25 cellular contexts compared by ENCODE assay signal in genomic region chr2:157077753-157078152, GRCh38.
DNase-seq lines count a peak whose midpoint lies in the region; ATAC-seq and TF ChIP-seq lines count a peak whose summit lies in the region.
"Had no signal": no experiment of that assay in that cellular context is flagged by ENCODE, and none has a peak within 500 bp of the region (broad histone marks: within the 10 kb centered on the region; RNA-seq: fewer than 3 reads in every experiment).

No MANE protein-coding gene starts in this region.

- BruUV-seq in HCT116 (replicated peaks; lab: Mats Ljungman, UMichigan): no TSS peak

- TF ChIP-seq CTCF in HCT116 (IDR thresholded peaks at IDR 0.05 in 2 of 3, conservative IDR thresholded peaks at IDR 0.05 in 1 of 3; ENCODE audit: borderline replicate concordance in 1 of 3, insufficient read depth in 1 of 3, low read depth in 2 of 3, low read length in 2 of 3): no peak
- TF ChIP-seq CTCF in MM.1S (IDR thresholded peaks at IDR 0.05; ENCODE audit: low read length): no peak
- no peak for TF ChIP-seq CTCF in endodermal cell (conservative IDR thresholded peaks at IDR 0.05)

- peaks cover 3% of the 10 kb centered on the region for H3K4me1 Mint-ChIP-seq in endodermal cell
- H3K4me1 Mint-ChIP-seq in activated T-cell treated with anti-CD3 and anti-CD28 coated beads, Interleukin-2, amount 50 U/mL, for 24 hours (ENCODE audit: low read depth): no peaks in the 10 kb centered on the region
- H3K4me1 Mint-ChIP-seq in activated T-helper 17 cell treated with anti-CD3 and anti-CD28 coated beads, Interleukin-2, amount 50 U/mL, for 72 hours: no peaks in the 10 kb centered on the region

- H3K9ac ChIP-seq in HCT116 (ENCODE audit: low read length) (no peak overlapping the region), MM.1S (ENCODE audit: low read length) (no peak overlapping the region), endodermal cell (ENCODE audit: extremely low read depth, low read length, poor library complexity, severe bottlenecking) (no peak overlapping the region)
- H3K9ac ChIP-seq: BLaER1 treated with 17β-estradiol and CSF1 and Interleukin-3, amounts not matched to agents 10 nM and 100 nM; GM23248 had no signal

- peak overlapping the region; percentile 32 for H2AFZ ChIP-seq in HCT116 (ENCODE audit: low read depth, low read length, poor library complexity, severe bottlenecking)
- H2AFZ ChIP-seq in MM.1S (ENCODE audit: low read length): no peak overlapping the region
- peak overlapping the region; percentile 31 for H2AFZ ChIP-seq in neuron (ENCODE audit: low read depth, low read length)
- H2AFZ ChIP-seq: GM23248 had no signal

- no peak overlapping the region for H3K4me3 Mint-ChIP-seq in endodermal cell
- H3K4me3 Mint-ChIP-seq in activated T-cell treated with anti-CD3 and anti-CD28 coated beads, Interleukin-2, amount 50 U/mL, for 24 hours: no peak overlapping the region
- H3K4me3 Mint-ChIP-seq in activated T-helper 17 cell treated with anti-CD3 and anti-CD28 coated beads, Interleukin-2, amount 50 U/mL, for 72 hours: no peak overlapping the region
- H3K4me3 Mint-ChIP-seq: CD4-positive, alpha-beta T cell; HFFc6 had no signal

- ATAC-seq in HCT116: no peak
- no peak for ATAC-seq in activated T-helper 17 cell treated with anti-CD3 and anti-CD28 coated beads, Interleukin-2, amount 50 U/mL, for 72 hours (replicated peaks)
- no peak for ATAC-seq in GM21360 (IDR thresholded peaks at IDR 0.05; ENCODE audit: unreplicated experiment)
- ATAC-seq: A549 had no signal

- H3K79me2 ChIP-seq in HCT116 (ENCODE audit: insufficient read depth, low read length): no peaks in the 10 kb centered on the region
- no peaks in the 10 kb centered on the region for H3K79me2 ChIP-seq in MM.1S (ENCODE audit: low read length)

- no peak overlapping the region for H3K27ac ChIP-seq in HCT116 (ENCODE audit: low read depth, low read length)
- no peak overlapping the region for H3K27ac ChIP-seq in MM.1S (ENCODE audit: low read length)
- H3K27ac ChIP-seq in endodermal cell (ENCODE audit: low read depth, low read length): peak overlapping the region; percentile 94
- H3K27ac ChIP-seq: A549; BLaER1 treated with 17β-estradiol and CSF1 and Interleukin-3, amounts not matched to agents 10 nM and 100 nM; GM23248; Peyer's patch had no signal

- H3K36me3 ChIP-seq in HCT116 (ENCODE audit: control insufficient read depth in 1 of 2, insufficient read depth in 2 of 2, low read length in 2 of 2) (no peaks in the 10 kb centered on the region), MM.1S (replicated peaks; ENCODE audit: insufficient read depth, low read length) (no peaks in the 10 kb centered on the region), endodermal cell (ENCODE audit: control insufficient read depth, insufficient read depth, low read length) (no peaks in the 10 kb centered on the region), neuron (ENCODE audit: insufficient read depth, low read length) (no peaks in the 10 kb centered on the region)
- H3K36me3 ChIP-seq: BLaER1 treated with 17β-estradiol and CSF1 and Interleukin-3, amounts not matched to agents 10 nM and 100 nM; Peyer's patch had no signal

- no peaks in the 10 kb centered on the region for H3K27me3 ChIP-seq in HCT116 (ENCODE audit: insufficient read depth, low read length)
- peaks cover 17% of the 10 kb centered on the region; the same call in 1 of the 2 replicates for H3K27me3 ChIP-seq in MM.1S (replicated peaks; ENCODE audit: insufficient read depth, low read length)
- no peaks in the 10 kb centered on the region for H3K27me3 ChIP-seq in endodermal cell (ENCODE audit: control insufficient read depth, insufficient read depth, low read length, poor library complexity, severe bottlenecking)
- no peaks in the 10 kb centered on the region for H3K27me3 ChIP-seq in neuron (ENCODE audit: insufficient read depth, low read length)
- H3K27me3 ChIP-seq: BLaER1 treated with 17β-estradiol and CSF1 and Interleukin-3, amounts not matched to agents 10 nM and 100 nM; Peyer's patch had no signal

- POLR2A ChIA-PET in HCT116 (lab: Charles Lee): no interaction called here

- intact Hi-C loops in HCT116 (cut with micrococcal nuclease): no loop called here

- no peak for DNase-seq in HCT116 (ENCODE audit: low read depth, low spot score)
- peak; percentile 62 for DNase-seq in MM.1S
- DNase-seq in endodermal cell: no peak
- DNase-seq in activated T-cell treated with anti-CD3 and anti-CD28 coated beads, Interleukin-2, amount 50 U/mL, for 24 hours: no peak
- DNase-seq: AML-193; CD4-positive, alpha-beta T cell; GM23248; H7; HFFc6; IMR-90; NCI-H1092; NCI-H1436; NCI-H187; NCI-H2081 treated with DMSO at 0.1 percent for 48 hours; NCI-H446 treated with DMSO at 0.1 percent for 48 hours; NCI-H526; OCI-M1; Peyer's patch; SHP77 treated with DMSO at 0.1 percent for 48 hours; SW 1271 had no signal

- H3K4me3 ChIP-seq in HCT116 (replicated peaks in 1 of 2; ENCODE audit: low read depth in 1 of 2, low read length in 2 of 2) (no peak overlapping the region), MM.1S (ENCODE audit: low read length) (no peak overlapping the region), endodermal cell (ENCODE audit: low read length) (no peak overlapping the region), neuron (ENCODE audit: low read length) (no peak overlapping the region)
- H3K4me3 ChIP-seq: A549; BLaER1 treated with 17β-estradiol and CSF1 and Interleukin-3, amounts not matched to agents 10 nM and 100 nM; GM23248; Peyer's patch had no signal

- RAD21 ChIA-PET in HCT116 (lab: Charles Lee; ENCODE audit: low non-redundant PET in 1 of 2, low total read pairs in 2 of 2, uncharacterized antibody in 2 of 2, unreplicated experiment in 2 of 2): no interaction called here

- no peaks in the 10 kb centered on the region for H3K27me3 Mint-ChIP-seq in endodermal cell (ENCODE audit: insufficient read depth)
- no peaks in the 10 kb centered on the region for H3K27me3 Mint-ChIP-seq in activated T-cell treated with anti-CD3 and anti-CD28 coated beads, Interleukin-2, amount 50 U/mL, for 24 hours
- H3K27me3 Mint-ChIP-seq in activated T-helper 17 cell treated with anti-CD3 and anti-CD28 coated beads, Interleukin-2, amount 50 U/mL, for 72 hours: no peaks in the 10 kb centered on the region

- no peak overlapping the region for H3K4me2 ChIP-seq in HCT116 (ENCODE audit: low read length)
- peak overlapping the region; percentile 15; the same call in 1 of the 2 replicates for H3K4me2 ChIP-seq in MM.1S (ENCODE audit: low read depth, low read length)
- H3K4me2 ChIP-seq: A549 had no signal

- TF ChIP-seq POLR2A in HCT116 (IDR thresholded peaks at IDR 0.05; ENCODE audit: borderline replicate concordance, extremely low read depth, insufficient read depth, insufficient read length): no peak

- H3K9me2 ChIP-seq in HCT116 (ENCODE audit: insufficient read depth) (no peaks in the 10 kb centered on the region), MM.1S (replicated peaks; ENCODE audit: insufficient read depth, low read length) (no peaks in the 10 kb centered on the region)

- H3K27ac Mint-ChIP-seq in endodermal cell: no peak overlapping the region
- H3K27ac Mint-ChIP-seq in activated T-cell treated with anti-CD3 and anti-CD28 coated beads, Interleukin-2, amount 50 U/mL, for 24 hours: no peak overlapping the region
- H3K27ac Mint-ChIP-seq in activated T-helper 17 cell treated with anti-CD3 and anti-CD28 coated beads, Interleukin-2, amount 50 U/mL, for 72 hours: no peak overlapping the region
- H3K27ac Mint-ChIP-seq: CD4-positive, alpha-beta T cell; HFFc6 had no signal

- CTCF ChIA-PET in HCT116 (lab: Charles Lee): no interaction called here

- H3K9me3 Mint-ChIP-seq in endodermal cell: peaks cover 11% of the 10 kb centered on the region
- no peaks in the 10 kb centered on the region for H3K9me3 Mint-ChIP-seq in activated T-cell treated with anti-CD3 and anti-CD28 coated beads, Interleukin-2, amount 50 U/mL, for 24 hours
- H3K9me3 Mint-ChIP-seq in activated T-helper 17 cell treated with anti-CD3 and anti-CD28 coated beads, Interleukin-2, amount 50 U/mL, for 72 hours: peaks cover 3% of the 10 kb centered on the region
- H3K9me3 Mint-ChIP-seq: CD4-positive, alpha-beta T cell; HFFc6 had no signal

- no peaks in the 10 kb centered on the region for H3F3A ChIP-seq in MM.1S (ENCODE audit: insufficient read depth, low read length)

- no peak for TF ChIP-seq RAD21 in HCT116 (IDR thresholded peaks at IDR 0.05; ENCODE audit: low read depth)

- no peaks in the 10 kb centered on the region for H3K4me1 ChIP-seq in HCT116 (ENCODE audit: control insufficient read depth in 1 of 2, insufficient read depth in 2 of 2, low read length in 2 of 2)
- H3K4me1 ChIP-seq in MM.1S (ENCODE audit: low read length): peaks cover 17% of the 10 kb centered on the region
- no peaks in the 10 kb centered on the region for H3K4me1 ChIP-seq in endodermal cell (ENCODE audit: control insufficient read depth, insufficient read depth, low read length)
- peaks cover 34% of the 10 kb centered on the region for H3K4me1 ChIP-seq in neuron (ENCODE audit: insufficient read depth, low read length)
- H3K4me1 ChIP-seq: A549, Peyer's patch had no signal

- H3K9me3 ChIP-seq in HCT116 (ENCODE audit: control insufficient read depth in 1 of 2, insufficient read depth in 1 of 2, low read depth in 1 of 2, low read length in 2 of 2) (no peaks in the 10 kb centered on the region), MM.1S (replicated peaks; ENCODE audit: insufficient read depth, low read length) (no peaks in the 10 kb centered on the region), endodermal cell (ENCODE audit: control insufficient read depth, low read length) (no peaks in the 10 kb centered on the region), neuron (ENCODE audit: low read length) (no peaks in the 10 kb centered on the region)
- H3K9me3 ChIP-seq: A549, Peyer's patch had no signal

- no peaks in the 10 kb centered on the region for H4K20me1 ChIP-seq in HCT116 (ENCODE audit: insufficient read depth)
- H4K20me1 ChIP-seq in MM.1S (ENCODE audit: insufficient read depth, low read length): no peaks in the 10 kb centered on the region
- H4K20me1 ChIP-seq: BLaER1 treated with 17β-estradiol and CSF1 and Interleukin-3, amounts not matched to agents 10 nM and 100 nM had no signal

- H3K36me3 Mint-ChIP-seq in endodermal cell (ENCODE audit: low read depth): no peaks in the 10 kb centered on the region
- no peaks in the 10 kb centered on the region for H3K36me3 Mint-ChIP-seq in activated T-cell treated with anti-CD3 and anti-CD28 coated beads, Interleukin-2, amount 50 U/mL, for 24 hours (ENCODE audit: low read depth)
- H3K36me3 Mint-ChIP-seq in activated T-helper 17 cell treated with anti-CD3 and anti-CD28 coated beads, Interleukin-2, amount 50 U/mL, for 72 hours (ENCODE audit: low read depth): no peaks in the 10 kb centered on the region

TF ChIP-seq in HCT116, 20 proteins besides CTCF, POLR2A, EP300 and RAD21 (continues in another document):
- TF ChIP-seq SP1 (IDR thresholded peaks at IDR 0.05; ENCODE audit: low read depth) (no peak), ZFX (IDR thresholded peaks at IDR 0.05) (no peak), EZH2phosphoT487 (IDR thresholded peaks at IDR 0.05; ENCODE audit: borderline replicate concordance) (no peak), SIN3A (IDR thresholded peaks at IDR 0.05; ENCODE audit: low read depth) (no peak), CBX3 (IDR thresholded peaks at IDR 0.05; ENCODE audit: low read depth) (no peak), EZH2 (IDR thresholded peaks at IDR 0.05) (no peak), CEBPB (IDR thresholded peaks at IDR 0.05; ENCODE audit: low read depth) (no peak), ELF1 (IDR thresholded peaks at IDR 0.05; ENCODE audit: borderline replicate concordance, low read depth) (no peak)
